In the genomic region with DNA sequence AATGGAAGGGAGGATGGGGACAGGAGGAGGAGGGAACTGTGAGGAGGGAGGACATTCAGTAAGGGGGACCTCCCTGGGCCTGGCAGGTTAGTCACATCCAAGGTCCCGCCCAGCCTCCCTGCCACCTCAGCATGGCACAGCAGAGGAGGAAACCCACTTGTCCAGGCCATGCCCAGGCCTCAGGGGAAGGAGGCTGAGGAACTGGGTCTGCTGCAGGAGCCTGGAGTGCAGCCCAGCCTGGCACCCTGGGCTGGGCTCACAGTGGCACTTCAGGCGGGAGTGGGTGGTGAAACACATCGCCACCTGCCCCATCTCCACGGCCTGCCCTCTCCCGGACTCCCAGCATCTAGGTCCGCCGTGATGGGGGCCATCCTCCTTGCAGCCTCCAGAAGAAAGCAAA, we compare ENCODE assay signal across 25 cellular contexts. TPM values are rescaled to one million over a fixed set of nuclear protein-coding genes. Genes with fewer than 3 reads are reported as not detected.
"Had no signal": no experiment of that assay in that cellular context is flagged by ENCODE, and none has a peak within 500 bp of the region (broad histone marks: within the 10 kb centered on the region; RNA-seq: fewer than 3 reads in every experiment).

No MANE protein-coding gene starts in this region.

- H3K27me3 ChIP-seq: gastrocnemius medialis, heart left ventricle, hepatocyte, left lung, pancreas, right lobe of liver, thyroid gland, vagina had no signal

- H3K4me2 ChIP-seq: hepatocyte had no signal

- ATAC-seq: effector memory CD8-positive, alpha-beta T cell; gastrocnemius medialis; heart left ventricle; left cardiac atrium; left lung; naive thymus-derived CD4-positive, alpha-beta T cell; pancreas; right lobe of liver had no signal

- H3K79me2 ChIP-seq: hepatocyte had no signal

- H2AFZ ChIP-seq: hepatocyte had no signal

- DNase-seq: cortex of kidney; effector memory CD8-positive, alpha-beta T cell; foreskin fibroblast; gastrocnemius medialis; kidney; left cardiac atrium; mesendoderm; midbrain; naive thymus-derived CD4-positive, alpha-beta T cell; occipital lobe; retina; right lobe of liver; small intestine; stimulated activated CD4-positive, alpha-beta T cell treated with anti-CD3 and anti-CD28 coated beads, Interleukin-15, amount 100 ng/mL, for 24 hours; stimulated activated CD4-positive, alpha-beta T cell treated with anti-CD3 and anti-CD28 coated beads, Interleukin-4, amount 100 ng/mL, for 1 hour; stimulated activated CD8-positive, alpha-beta memory T cell treated with anti-CD3 and anti-CD28 coated beads, Interleukin-4, amount 100 ng/mL, for 48 hours; stimulated activated naive CD4-positive, alpha-beta T cell treated with Interleukin-2 at 50 U/mL for 16 hours; stomach; thyroid gland had no signal

- H3K27ac Mint-ChIP-seq: naive thymus-derived CD4-positive, alpha-beta T cell; nephron had no signal

- H3K27me3 Mint-ChIP-seq: effector memory CD8-positive, alpha-beta T cell; naive thymus-derived CD4-positive, alpha-beta T cell had no signal

- H3K9me3 Mint-ChIP-seq: effector memory CD8-positive, alpha-beta T cell; naive thymus-derived CD4-positive, alpha-beta T cell; nephron had no signal

- H3K27ac ChIP-seq: gastrocnemius medialis, heart left ventricle, hepatocyte, left lung, pancreas, right lobe of liver, stomach, thyroid gland, vagina had no signal

- H3K4me3 ChIP-seq: gastrocnemius medialis, heart left ventricle, hepatocyte, left lung, pancreas, right lobe of liver, stomach, thyroid gland, vagina had no signal

- H3K4me3 Mint-ChIP-seq: effector memory CD8-positive, alpha-beta T cell; naive thymus-derived CD4-positive, alpha-beta T cell; nephron had no signal

- H3K36me3 ChIP-seq: gastrocnemius medialis, heart left ventricle, left lung, pancreas, right lobe of liver, stomach, thyroid gland, vagina had no signal

- H3K4me1 ChIP-seq: gastrocnemius medialis, right lobe of liver had no signal

- H3K9me3 ChIP-seq: gastrocnemius medialis, heart left ventricle, left lung, pancreas, right lobe of liver, stomach, thyroid gland, vagina had no signal

RNA-seq across cellular contexts. Expression of a gene that starts 17.2 kb away (rescaled TPM):
- total RNA-seq: vagina had no signal
